Comparison of ENCODE assay signal across 11 cellular contexts in the genomic region with DNA sequence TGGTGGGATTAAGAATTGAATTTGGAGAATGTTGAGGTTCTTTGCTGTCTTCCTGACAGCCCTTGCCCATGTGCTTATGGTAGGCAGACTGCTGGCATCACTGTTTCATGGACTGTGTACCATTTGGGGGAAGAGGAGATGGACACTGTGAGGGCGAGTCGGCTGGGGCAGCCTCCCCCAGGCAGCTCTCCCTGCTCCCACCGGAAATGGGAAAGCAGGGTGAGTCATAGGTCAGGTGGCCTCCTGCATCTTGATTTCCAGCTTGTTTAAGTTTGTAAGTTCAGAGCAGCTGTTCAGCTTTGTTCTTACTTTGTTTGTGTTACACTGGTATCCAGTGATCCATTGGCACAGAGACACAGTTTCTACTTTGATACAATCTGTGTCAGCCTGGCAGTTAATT.
DNase-seq lines count a peak whose midpoint lies in the region; ATAC-seq, FAIRE-seq and TF ChIP-seq lines count a peak whose summit lies in the region.
"Had no signal": no experiment of that assay in that cellular context is flagged by ENCODE, and none has a peak within 500 bp of the region (broad histone marks: within the 10 kb centered on the region; RNA-seq: fewer than 3 reads in every experiment).

No MANE protein-coding gene starts in this region.

- TF ChIP-seq CTCF in SK-N-SH (IDR thresholded peaks at IDR 0.05) (no peak), fibroblast of pulmonary artery (IDR thresholded peaks at IDR 0.05; ENCODE audit: low read length, missing control alignments) (no peak), MM.1S (IDR thresholded peaks at IDR 0.05; ENCODE audit: low read length) (no peak)

- H2AFZ ChIP-seq in SK-N-SH (ENCODE audit: low read depth): no peak overlapping the region
- H2AFZ ChIP-seq in MM.1S (ENCODE audit: low read length): no peak overlapping the region
- H2AFZ ChIP-seq: hepatocyte had no signal

- H4K20me1 ChIP-seq in SK-N-SH (ENCODE audit: insufficient read depth): no peaks in the 10 kb centered on the region
- H4K20me1 ChIP-seq in MM.1S (ENCODE audit: insufficient read depth, low read length): no peaks in the 10 kb centered on the region

- POLR2A ChIA-PET in SK-N-SH (lab: Yijun Ruan, JAX): no interaction called here

- H3K9me3 ChIP-seq in SK-N-SH (no peaks in the 10 kb centered on the region), skeletal muscle satellite cell (replicated peaks; ENCODE audit: low read length) (no peaks in the 10 kb centered on the region), MM.1S (replicated peaks; ENCODE audit: insufficient read depth, low read length) (no peaks in the 10 kb centered on the region)
- H3K9me3 ChIP-seq: suprapubic skin had no signal

- 36% methylated on average over 3 of the region's 3 CpGs for WGBS in SK-N-SH (ENCODE audit: low lambda C conversion rate)

- H3K4me1 ChIP-seq in SK-N-SH (ENCODE audit: control insufficient read depth in 1 of 2, insufficient read depth in 2 of 2, low read depth in 1 of 2, low read length in 1 of 2) (peaks cover 8 to 22% of the 10 kb centered on the region in 2 experiments), skeletal muscle satellite cell (ENCODE audit: control insufficient read depth, insufficient read depth, low read length) (peaks cover 27% of the 10 kb centered on the region), MM.1S (ENCODE audit: low read length) (no peaks in the 10 kb centered on the region)
- H3K4me1 ChIP-seq: suprapubic skin had no signal

- TF ChIP-seq EP300 in SK-N-SH (IDR thresholded peaks at IDR 0.05; ENCODE audit: borderline replicate concordance in 1 of 2, low read depth in 1 of 2, low read length in 1 of 2): peak in 1 of 2 experiments; percentile 58; a peak in 1 of 4 replicates

- DNase-seq in H54 (ENCODE audit: insufficient read length, low spot score) (peak; percentile 45), SK-N-SH (no peak), fibroblast of pulmonary artery (ENCODE audit: low read depth) (peak; percentile 69), MM.1S (no peak), NCI-H187 treated with DMSO at 0.1 percent for 48 hours (lab: John Stamatoyannopoulos, UW) (no peak)
- DNase-seq: naive thymus-derived CD8-positive, alpha-beta T cell; NCI-H1417 had no signal

- no peak for FAIRE-seq in H54 (lab: Jason Lieb, UNC)

- no peak for TF ChIP-seq RAD21 in SK-N-SH (IDR thresholded peaks at IDR 0.05; ENCODE audit: low read length)

- peak overlapping the region; percentile 48 to 71; a peak in 3 of 4 replicates for H3K27ac ChIP-seq in SK-N-SH (ENCODE audit: low read depth in 2 of 2, low read length in 1 of 2)
- no peak overlapping the region for H3K27ac ChIP-seq in MM.1S (ENCODE audit: low read length)
- H3K27ac ChIP-seq: hepatocyte, suprapubic skin had no signal

- peaks cover 18% of the 10 kb centered on the region for H3F3A ChIP-seq in SK-N-SH (replicated peaks; ENCODE audit: insufficient read depth)
- no peaks in the 10 kb centered on the region for H3F3A ChIP-seq in MM.1S (ENCODE audit: insufficient read depth, low read length)

- H3K27me3 ChIP-seq in SK-N-SH (ENCODE audit: insufficient read depth) (no peaks in the 10 kb centered on the region), skeletal muscle satellite cell (ENCODE audit: control insufficient read depth, insufficient read depth, low read length) (no peaks in the 10 kb centered on the region), MM.1S (replicated peaks; ENCODE audit: insufficient read depth, low read length) (no peaks in the 10 kb centered on the region)
- H3K27me3 ChIP-seq: hepatocyte, suprapubic skin had no signal

- H3K4me2 ChIP-seq in SK-N-SH (peak overlapping the region; percentile 54), skeletal muscle satellite cell (ENCODE audit: low read length) (peak overlapping the region; percentile 24), MM.1S (ENCODE audit: low read depth, low read length) (no peak overlapping the region)
- H3K4me2 ChIP-seq: hepatocyte had no signal

- H3K36me3 ChIP-seq in SK-N-SH (replicated peaks in 1 of 2; ENCODE audit: control insufficient read depth in 1 of 2, insufficient read depth in 2 of 2, low read length in 1 of 2): no peaks in the 10 kb centered on the region
- H3K36me3 ChIP-seq in skeletal muscle satellite cell (ENCODE audit: insufficient read depth, low read length): no peaks in the 10 kb centered on the region
- H3K36me3 ChIP-seq in MM.1S (replicated peaks; ENCODE audit: insufficient read depth, low read length): no peaks in the 10 kb centered on the region
- H3K36me3 ChIP-seq: suprapubic skin had no signal

- H3K9ac ChIP-seq in SK-N-SH: peak overlapping the region; percentile 11; the same call in 1 of the 2 replicates
- H3K9ac ChIP-seq in skeletal muscle satellite cell (ENCODE audit: low read depth, low read length): no peak overlapping the region
- H3K9ac ChIP-seq in MM.1S (ENCODE audit: low read length): no peak overlapping the region

- ATAC-seq in HG02970 (IDR thresholded peaks at IDR 0.05; ENCODE audit: low FRiP score, unreplicated experiment): no peak
- ATAC-seq: naive thymus-derived CD8-positive, alpha-beta T cell had no signal

- TF ChIP-seq POLR2A in H54 (IDR thresholded peaks at IDR 0.05; ENCODE audit: low read depth, low read length): no peak

- H3K79me2 ChIP-seq in SK-N-SH (ENCODE audit: insufficient read depth) (no peaks in the 10 kb centered on the region), MM.1S (ENCODE audit: low read length) (no peaks in the 10 kb centered on the region)
- H3K79me2 ChIP-seq: hepatocyte had no signal

- H3K9me2 ChIP-seq in SK-N-SH: no peaks in the 10 kb centered on the region
- no peaks in the 10 kb centered on the region for H3K9me2 ChIP-seq in MM.1S (replicated peaks; ENCODE audit: insufficient read depth, low read length)

- CTCF ChIA-PET in SK-N-SH (lab: Yijun Ruan, JAX): interaction anchor here (1.1 to 4.0 kb wide), 3 partner anchors 15 to 394 kb away, joined by 3 to 30 read pairs (median 5); no protein-coding TSS in a partner anchor

- H3K4me3 ChIP-seq in SK-N-SH (ENCODE audit: low read depth in 2 of 2, low read length in 1 of 2) (no peak overlapping the region), fibroblast of pulmonary artery (replicated peaks; ENCODE audit: low read depth, low read length) (no peak overlapping the region), skeletal muscle satellite cell (ENCODE audit: low read length) (peak overlapping the region; percentile 6), MM.1S (ENCODE audit: low read length) (no peak overlapping the region)
- H3K4me3 ChIP-seq: hepatocyte, suprapubic skin had no signal

TF ChIP-seq in SK-N-SH, 30 proteins besides CTCF, POLR2A, EP300 and RAD21 (continues in another document):
- TF ChIP-seq RCOR1 (IDR thresholded peaks at IDR 0.05; ENCODE audit: low read length) (no peak), TAF1 (IDR thresholded peaks at IDR 0.05; ENCODE audit: borderline replicate concordance, low read depth, low read length) (no peak), FOXM1 (IDR thresholded peaks at IDR 0.05; ENCODE audit: low read depth) (no peak), FOXJ3 (CRISPR knock-in tag; IDR thresholded peaks at IDR 0.05) (no peak), MXI1 (IDR thresholded peaks at IDR 0.05; ENCODE audit: low read depth, low read length) (no peak), YY1 (IDR thresholded peaks at IDR 0.05; ENCODE audit: low read depth) (no peak), JUND (IDR thresholded peaks at IDR 0.05) (peak; percentile 82), TCF12 (IDR thresholded peaks at IDR 0.05) (peak; percentile 84), RXRA (IDR thresholded peaks at IDR 0.05; ENCODE audit: borderline replicate concordance, low read depth) (0 out of 2 replicates have a peak, but pooled peaks have one; percentile 40), CHD2 (IDR thresholded peaks at IDR 0.05; ENCODE audit: low read length, partially characterized antibody) (no peak), GABPA (IDR thresholded peaks at IDR 0.05; ENCODE audit: low read depth) (no peak; the same call in 1 of the 2 replicates), FOSL2 (IDR thresholded peaks at IDR 0.05; ENCODE audit: borderline replicate concordance, low read depth) (peak; percentile 77; the same call in 1 of the 2 replicates), SMC3 (IDR thresholded peaks at IDR 0.05; ENCODE audit: low read depth, low read length) (no peak), ELF1 (IDR thresholded peaks at IDR 0.05) (no peak)
- TF ChIP-seq, protein P1, sequence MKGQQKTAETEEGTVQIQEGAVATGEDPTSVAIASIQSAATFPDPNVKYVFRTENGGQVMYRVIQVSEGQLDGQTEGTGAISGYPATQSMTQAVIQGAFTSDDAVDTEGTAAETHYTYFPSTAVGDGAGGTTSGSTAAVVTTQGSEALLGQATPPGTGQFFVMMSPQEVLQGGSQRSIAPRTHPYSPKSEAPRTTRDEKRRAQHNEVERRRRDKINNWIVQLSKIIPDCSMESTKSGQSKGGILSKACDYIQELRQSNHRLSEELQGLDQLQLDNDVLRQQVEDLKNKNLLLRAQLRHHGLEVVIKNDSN (IDR thresholded peaks at IDR 0.05; ENCODE audit: borderline replicate concordance, low read depth): peak; percentile 80
- TF ChIP-seq, protein P2, sequence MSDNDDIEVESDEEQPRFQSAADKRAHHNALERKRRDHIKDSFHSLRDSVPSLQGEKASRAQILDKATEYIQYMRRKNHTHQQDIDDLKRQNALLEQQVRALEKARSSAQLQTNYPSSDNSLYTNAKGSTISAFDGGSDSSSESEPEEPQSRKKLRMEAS (IDR thresholded peaks at IDR 0.05; ENCODE audit: low read depth): no peak
- TF ChIP-seq, protein P3, sequence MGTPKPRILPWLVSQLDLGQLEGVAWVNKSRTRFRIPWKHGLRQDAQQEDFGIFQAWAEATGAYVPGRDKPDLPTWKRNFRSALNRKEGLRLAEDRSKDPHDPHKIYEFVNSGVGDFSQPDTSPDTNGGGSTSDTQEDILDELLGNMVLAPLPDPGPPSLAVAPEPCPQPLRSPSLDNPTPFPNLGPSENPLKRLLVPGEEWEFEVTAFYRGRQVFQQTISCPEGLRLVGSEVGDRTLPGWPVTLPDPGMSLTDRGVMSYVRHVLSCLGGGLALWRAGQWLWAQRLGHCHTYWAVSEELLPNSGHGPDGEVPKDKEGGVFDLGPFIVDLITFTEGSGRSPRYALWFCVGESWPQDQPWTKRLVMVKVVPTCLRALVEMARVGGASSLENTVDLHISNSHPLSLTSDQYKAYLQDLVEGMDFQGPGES (IDR thresholded peaks at IDR 0.05; ENCODE audit: low read depth, low read length): no peak
- TF ChIP-seq, protein P4, sequence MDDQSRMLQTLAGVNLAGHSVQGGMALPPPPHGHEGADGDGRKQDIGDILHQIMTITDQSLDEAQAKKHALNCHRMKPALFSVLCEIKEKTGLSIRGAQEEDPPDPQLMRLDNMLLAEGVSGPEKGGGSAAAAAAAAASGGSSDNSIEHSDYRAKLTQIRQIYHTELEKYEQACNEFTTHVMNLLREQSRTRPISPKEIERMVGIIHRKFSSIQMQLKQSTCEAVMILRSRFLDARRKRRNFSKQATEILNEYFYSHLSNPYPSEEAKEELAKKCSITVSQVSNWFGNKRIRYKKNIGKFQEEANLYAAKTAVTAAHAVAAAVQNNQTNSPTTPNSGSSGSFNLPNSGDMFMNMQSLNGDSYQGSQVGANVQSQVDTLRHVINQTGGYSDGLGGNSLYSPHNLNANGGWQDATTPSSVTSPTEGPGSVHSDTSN (IDR thresholded peaks at IDR 0.05): 0 out of 2 replicates have a peak, but pooled peaks have one; percentile 23

Comparison
In these comparisons a context has a peak if more than half of its experiments do, and no peak if none do; other contexts are left out.
1. DNase-seq: peak in H54 (single experiment) and fibroblast of pulmonary artery (single experiment); none in SK-N-SH (single experiment), MM.1S (single experiment) and NCI-H187 treated with DMSO at 0.1 percent for 48 hours (single experiment).